13 cellular contexts compared by ENCODE assay signal in genomic region chr12:50313256-50313931, GRCh38. TPM values are rescaled to one million over a fixed set of nuclear protein-coding genes. Genes with fewer than 3 reads are reported as not detected.
DNase-seq lines count a peak whose midpoint lies in the region; ATAC-seq and TF ChIP-seq lines count a peak whose summit lies in the region.
"Had no signal": no experiment of that assay in that cellular context is flagged by ENCODE, and none has a peak within 500 bp of the region (broad histone marks: within the 10 kb centered on the region; RNA-seq: fewer than 3 reads in every experiment).

No MANE protein-coding gene starts in this region.

- H3K27me3 Mint-ChIP-seq in activated CD4-positive, alpha-beta T cell treated with anti-CD3 and anti-CD28 coated beads, Interleukin-2, amount 10 ng/mL, durations not matched to agents 24 days and 14 days: no peaks in the 10 kb centered on the region
- H3K27me3 Mint-ChIP-seq in activated T-helper 17 cell treated with anti-CD3 and anti-CD28 coated beads, Interleukin-2, amount 50 U/mL, for 72 hours: no peaks in the 10 kb centered on the region
- H3K27me3 Mint-ChIP-seq in stimulated activated memory B cell treated with anti-CD40 and anti-IgM and Interleukin-4, amounts not matched to agents 10 μg/mL and 1 μg/mL and 100 μg/mL, for 72 hours: no peaks in the 10 kb centered on the region
- H3K27me3 Mint-ChIP-seq: CD8-positive, alpha-beta memory T cell had no signal

- H3K9me3 Mint-ChIP-seq in activated CD4-positive, alpha-beta T cell treated with anti-CD3 and anti-CD28 coated beads, Interleukin-2, amount 10 ng/mL, durations not matched to agents 24 days and 14 days: no peaks in the 10 kb centered on the region
- no peaks in the 10 kb centered on the region for H3K9me3 Mint-ChIP-seq in activated T-helper 17 cell treated with anti-CD3 and anti-CD28 coated beads, Interleukin-2, amount 50 U/mL, for 72 hours
- H3K9me3 Mint-ChIP-seq in stimulated activated memory B cell treated with anti-CD40 and anti-IgM and Interleukin-4, amounts not matched to agents 10 μg/mL and 1 μg/mL and 100 μg/mL, for 72 hours: no peaks in the 10 kb centered on the region
- H3K9me3 Mint-ChIP-seq: CD8-positive, alpha-beta memory T cell had no signal

- no peak overlapping the region for H3K4me3 Mint-ChIP-seq in activated CD4-positive, alpha-beta T cell treated with anti-CD3 and anti-CD28 coated beads, Interleukin-2, amount 10 ng/mL, durations not matched to agents 24 days and 14 days
- H3K4me3 Mint-ChIP-seq in activated T-helper 17 cell treated with anti-CD3 and anti-CD28 coated beads, Interleukin-2, amount 50 U/mL, for 72 hours: no peak overlapping the region
- no peak overlapping the region for H3K4me3 Mint-ChIP-seq in stimulated activated memory B cell treated with anti-CD40 and anti-IgM and Interleukin-4, amounts not matched to agents 10 μg/mL and 1 μg/mL and 100 μg/mL, for 72 hours
- H3K4me3 Mint-ChIP-seq: CD8-positive, alpha-beta memory T cell had no signal

- H3K27ac Mint-ChIP-seq in activated CD4-positive, alpha-beta T cell treated with anti-CD3 and anti-CD28 coated beads, Interleukin-2, amount 10 ng/mL, durations not matched to agents 24 days and 14 days: peak overlapping the region; percentile 60
- no peak overlapping the region for H3K27ac Mint-ChIP-seq in activated T-helper 17 cell treated with anti-CD3 and anti-CD28 coated beads, Interleukin-2, amount 50 U/mL, for 72 hours
- H3K27ac Mint-ChIP-seq in stimulated activated memory B cell treated with anti-CD40 and anti-IgM and Interleukin-4, amounts not matched to agents 10 μg/mL and 1 μg/mL and 100 μg/mL, for 72 hours: peak overlapping the region; percentile 35

- intact Hi-C loops in activated CD4-positive, alpha-beta T cell treated with anti-CD3 and anti-CD28 coated beads, Interleukin-2, amount 10 ng/mL, durations not matched to agents 24 days and 14 days (cut with micrococcal nuclease): no loop called here
- intact Hi-C loops in esophagus squamous epithelium (cut with DNase I): no loop called here

- WGBS in esophagus squamous epithelium, 2 donors: 65 to 68% methylated on average over 5 of the region's 5 CpGs

- no peak for TF ChIP-seq POLR2A in esophagus squamous epithelium (IDR thresholded peaks at IDR 0.05)

- peak; percentile 18 for ATAC-seq in activated T-helper 17 cell treated with anti-CD3 and anti-CD28 coated beads, Interleukin-2, amount 50 U/mL, for 72 hours (replicated peaks)
- ATAC-seq in stimulated activated memory B cell treated with anti-CD40 and anti-IgM and Interleukin-4, amounts not matched to agents 10 μg/mL and 1 μg/mL and 100 μg/mL, for 72 hours: no peak
- no peak for ATAC-seq in HG02642 (IDR thresholded peaks at IDR 0.05; ENCODE audit: poor library complexity, unreplicated experiment)
- no peak for ATAC-seq in HG02840 (IDR thresholded peaks at IDR 0.05; ENCODE audit: low FRiP score, unreplicated experiment)

- H3K9me3 ChIP-seq in esophagus squamous epithelium: no peaks in the 10 kb centered on the region
- H3K9me3 ChIP-seq: BLaER1 treated with 17β-estradiol and CSF1 and Interleukin-3, amounts not matched to agents 10 nM and 100 nM had no signal

- TF ChIP-seq CTCF in esophagus squamous epithelium (IDR thresholded peaks at IDR 0.05): no peak

- H3K4me1 ChIP-seq in esophagus squamous epithelium: peaks cover 0 to 52% (median 23%) of the 10 kb centered on the region in 3 donors
- H3K4me1 ChIP-seq: BLaER1 treated with 17β-estradiol and CSF1 and Interleukin-3, amounts not matched to agents 10 nM and 100 nM had no signal

- no peaks in the 10 kb centered on the region for H3K27me3 ChIP-seq in esophagus squamous epithelium
- H3K27me3 ChIP-seq: BLaER1 treated with 17β-estradiol and CSF1 and Interleukin-3, amounts not matched to agents 10 nM and 100 nM had no signal

- H3K4me3 ChIP-seq in esophagus squamous epithelium: no peak overlapping the region
- H3K4me3 ChIP-seq: BLaER1 treated with 17β-estradiol and CSF1 and Interleukin-3, amounts not matched to agents 10 nM and 100 nM had no signal

- H3K36me3 ChIP-seq in esophagus squamous epithelium: no peaks in the 10 kb centered on the region
- H3K36me3 ChIP-seq: BLaER1 treated with 17β-estradiol and CSF1 and Interleukin-3, amounts not matched to agents 10 nM and 100 nM had no signal

- peak overlapping the region; percentile 4 to 67 (median 24) for H3K27ac ChIP-seq in esophagus squamous epithelium
- H3K27ac ChIP-seq: BLaER1 treated with 17β-estradiol and CSF1 and Interleukin-3, amounts not matched to agents 10 nM and 100 nM had no signal

- H3K36me3 Mint-ChIP-seq in activated CD4-positive, alpha-beta T cell treated with anti-CD3 and anti-CD28 coated beads, Interleukin-2, amount 10 ng/mL, durations not matched to agents 24 days and 14 days (ENCODE audit: low read depth): no peaks in the 10 kb centered on the region
- H3K36me3 Mint-ChIP-seq in activated T-helper 17 cell treated with anti-CD3 and anti-CD28 coated beads, Interleukin-2, amount 50 U/mL, for 72 hours (ENCODE audit: low read depth): no peaks in the 10 kb centered on the region
- peaks cover 5% of the 10 kb centered on the region for H3K36me3 Mint-ChIP-seq in stimulated activated memory B cell treated with anti-CD40 and anti-IgM and Interleukin-4, amounts not matched to agents 10 μg/mL and 1 μg/mL and 100 μg/mL, for 72 hours

- no peak for DNase-seq in activated CD4-positive, alpha-beta T cell treated with anti-CD3 and anti-CD28 coated beads, Interleukin-2, amount 10 ng/mL, durations not matched to agents 24 days and 14 days
- no peak for DNase-seq in activated CD4-positive, alpha-beta T cell treated with anti-CD3 and anti-CD28 coated beads for 4 hours
- no peak for DNase-seq in esophagus squamous epithelium (lab: John Stamatoyannopoulos, UW)
- DNase-seq in activated CD8-positive, alpha-beta memory T cell treated with anti-CD3 and anti-CD28 coated beads for 24 hours: no peak
- DNase-seq: CD8-positive, alpha-beta memory T cell; NCI-H1105 treated with DMSO at 0.1 percent for 48 hours; NCI-H187 treated with DMSO at 0.1 percent for 48 hours; NCI-H526 treated with DMSO at 0.1 percent for 48 hours had no signal

- no peaks in the 10 kb centered on the region for H3K4me1 Mint-ChIP-seq in activated CD4-positive, alpha-beta T cell treated with anti-CD3 and anti-CD28 coated beads, Interleukin-2, amount 10 ng/mL, durations not matched to agents 24 days and 14 days
- no peaks in the 10 kb centered on the region for H3K4me1 Mint-ChIP-seq in activated T-helper 17 cell treated with anti-CD3 and anti-CD28 coated beads, Interleukin-2, amount 50 U/mL, for 72 hours
- H3K4me1 Mint-ChIP-seq in stimulated activated memory B cell treated with anti-CD40 and anti-IgM and Interleukin-4, amounts not matched to agents 10 μg/mL and 1 μg/mL and 100 μg/mL, for 72 hours: no peaks in the 10 kb centered on the region
- H3K4me1 Mint-ChIP-seq: CD8-positive, alpha-beta memory T cell had no signal

RNA-seq across cellular contexts. Expression of gene LIMA1, which starts 30.1 kb away (rescaled TPM):
- 94.6 and 98.2 TPM in 2 replicates for total RNA-seq in activated CD4-positive, alpha-beta T cell treated with anti-CD3 and anti-CD28 coated beads, Interleukin-2, amount 10 ng/mL, durations not matched to agents 24 days and 14 days
- total RNA-seq in activated T-helper 17 cell treated with anti-CD3 and anti-CD28 coated beads, Interleukin-2, amount 50 U/mL, for 72 hours: 10 to 100 TPM; 61.8 to 65.7 TPM
- 10 to 100 TPM; 48.0 to 70.0 (median 62.7) TPM for total RNA-seq in esophagus squamous epithelium
